In the genomic region with DNA sequence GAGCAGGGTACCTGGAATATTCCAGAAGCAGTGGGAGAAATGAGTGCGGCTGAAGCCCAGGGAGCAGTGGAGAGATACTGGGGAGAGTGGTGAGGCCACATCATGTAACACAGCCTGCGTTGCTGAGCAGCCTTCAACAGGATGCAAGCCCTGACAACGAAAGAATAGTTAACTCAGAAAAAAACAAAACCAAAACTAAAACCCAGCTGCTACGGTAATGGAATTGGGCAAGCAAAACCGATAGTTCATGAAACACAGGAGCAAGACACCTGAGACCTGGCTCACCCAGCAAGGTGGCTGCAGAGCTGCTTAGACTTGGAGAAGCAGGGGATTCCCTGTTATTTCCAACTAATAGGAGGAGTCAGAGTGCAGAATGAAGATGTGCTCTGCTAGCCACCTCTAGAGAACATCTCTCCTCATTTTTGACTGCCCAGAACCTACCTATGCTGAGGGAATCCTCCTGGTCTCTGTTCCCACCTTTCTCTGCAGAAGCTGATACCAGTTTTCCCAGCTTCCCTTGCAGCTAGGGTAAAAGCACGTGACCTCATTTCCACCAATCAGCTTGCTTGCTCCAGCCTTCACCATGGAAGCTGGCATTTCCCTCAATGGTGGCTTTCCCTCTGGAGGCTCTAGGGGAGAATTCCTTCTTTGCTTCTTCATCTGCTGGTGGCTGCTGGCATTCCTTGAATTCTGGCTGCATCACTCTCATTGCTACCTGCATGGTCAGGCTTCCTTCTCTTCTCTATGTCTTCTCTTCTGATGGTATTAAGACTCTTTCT, we compare ENCODE assay signal across 9 cellular contexts. TPM values are rescaled to one million over a fixed set of nuclear protein-coding genes. Genes with fewer than 3 reads are reported as not detected.
DNase-seq lines count a peak whose midpoint lies in the region; ATAC-seq and TF ChIP-seq lines count a peak whose summit lies in the region.
"Had no signal": no experiment of that assay in that cellular context is flagged by ENCODE, and none has a peak within 500 bp of the region (broad histone marks: within the 10 kb centered on the region; RNA-seq: fewer than 3 reads in every experiment).

No MANE protein-coding gene starts in this region.

- BruUV-seq in MCF 10A (replicated peaks; lab: Mats Ljungman, UMichigan): no TSS peak

- POLR2A ChIA-PET in MCF 10A (lab: Yijun Ruan, JAX): no interaction called here

- TF ChIP-seq CTCF in testis (IDR thresholded peaks at IDR 0.05) (no peak), MCF 10A (IDR thresholded peaks at IDR 0.05; ENCODE audit: unreplicated experiment) (no peak)

- 84 to 85% methylated on average over 6 of the region's 6 CpGs for WGBS in testis, 2 donors

- no peaks in the 10 kb centered on the region for H3K27me3 Mint-ChIP-seq in activated T-helper 2 cell treated with anti-CD3 and anti-CD28 coated beads, Interferon-gamma antibody, Interleukin-2, Interleukin-4, amounts not matched to agents 10 μg/mL and 5 μg/mL and 100 μg/mL, durations not matched to agents 14 hours and 24 hours and 36 hours (ENCODE audit: low read depth)
- peaks cover 2% of the 10 kb centered on the region for H3K27me3 Mint-ChIP-seq in stimulated activated naive CD8-positive, alpha-beta T cell treated with anti-CD3 and anti-CD28 coated beads, Interleukin-15, Interleukin-2, amounts not matched to agents 100 ng/mL and 50 ng/mL, for 24 hours
- H3K27me3 Mint-ChIP-seq in MCF 10A (ENCODE audit: insufficient read depth, unreplicated experiment): no peaks in the 10 kb centered on the region

- no peaks in the 10 kb centered on the region for H3K9me3 ChIP-seq in testis

- H3K27ac Mint-ChIP-seq in activated T-helper 2 cell treated with anti-CD3 and anti-CD28 coated beads, Interferon-gamma antibody, Interleukin-2, Interleukin-4, amounts not matched to agents 10 μg/mL and 5 μg/mL and 100 μg/mL, durations not matched to agents 14 hours and 24 hours and 36 hours: peak overlapping the region; percentile 51
- peak overlapping the region; percentile 39 for H3K27ac Mint-ChIP-seq in stimulated activated naive CD8-positive, alpha-beta T cell treated with anti-CD3 and anti-CD28 coated beads, Interleukin-15, Interleukin-2, amounts not matched to agents 100 ng/mL and 50 ng/mL, for 24 hours
- H3K27ac Mint-ChIP-seq in MCF 10A (ENCODE audit: low read depth, unreplicated experiment): no peak overlapping the region

- no peaks in the 10 kb centered on the region for H3K36me3 ChIP-seq in testis (ENCODE audit: low read depth, missing control alignments)
- H3K36me3 ChIP-seq: esophagus muscularis mucosa had no signal

- peaks cover 16% of the 10 kb centered on the region for H3K4me1 Mint-ChIP-seq in activated T-helper 2 cell treated with anti-CD3 and anti-CD28 coated beads, Interferon-gamma antibody, Interleukin-2, Interleukin-4, amounts not matched to agents 10 μg/mL and 5 μg/mL and 100 μg/mL, durations not matched to agents 14 hours and 24 hours and 36 hours (ENCODE audit: low read depth)
- peaks cover 15% of the 10 kb centered on the region for H3K4me1 Mint-ChIP-seq in stimulated activated naive CD8-positive, alpha-beta T cell treated with anti-CD3 and anti-CD28 coated beads, Interleukin-15, Interleukin-2, amounts not matched to agents 100 ng/mL and 50 ng/mL, for 24 hours (ENCODE audit: low read depth)
- no peaks in the 10 kb centered on the region for H3K4me1 Mint-ChIP-seq in MCF 10A (ENCODE audit: insufficient read depth, unreplicated experiment)

- H3K4me3 ChIP-seq in testis: no peak overlapping the region
- H3K4me3 ChIP-seq: esophagus muscularis mucosa had no signal

- DNase-seq in activated CD8-positive, alpha-beta memory T cell treated with anti-CD3 and anti-CD28 coated beads for 24 hours: peak; percentile 56
- DNase-seq in activated CD8-positive, alpha-beta memory T cell treated with anti-CD3 and anti-CD28 coated beads, Interleukin-2, amount 50 U/mL, for 4 hours: no peak
- DNase-seq in activated T-helper 2 cell treated with anti-CD3 and anti-CD28 coated beads, Interferon-gamma antibody, Interleukin-2, Interleukin-4, amounts not matched to agents 10 μg/mL and 5 μg/mL and 100 μg/mL, durations not matched to agents 14 hours and 24 hours and 36 hours (ENCODE audit: low spot score): peak; percentile 42
- DNase-seq in Kasumi-1 (lab: John Stamatoyannopoulos, UW) (no peak), testis (no peak), MCF 10A (ENCODE audit: unreplicated experiment) (no peak)

- no peaks in the 10 kb centered on the region for H3K27me3 ChIP-seq in testis
- H3K27me3 ChIP-seq: esophagus muscularis mucosa had no signal

- CTCF ChIA-PET in MCF 10A (lab: Yijun Ruan, JAX): no interaction called here

- H3K4me1 ChIP-seq in testis: no peaks in the 10 kb centered on the region
- H3K4me1 ChIP-seq: esophagus muscularis mucosa had no signal

- H3K4me3 Mint-ChIP-seq in activated T-helper 2 cell treated with anti-CD3 and anti-CD28 coated beads, Interferon-gamma antibody, Interleukin-2, Interleukin-4, amounts not matched to agents 10 μg/mL and 5 μg/mL and 100 μg/mL, durations not matched to agents 14 hours and 24 hours and 36 hours (ENCODE audit: low read depth): peak overlapping the region; percentile 68
- H3K4me3 Mint-ChIP-seq in stimulated activated naive CD8-positive, alpha-beta T cell treated with anti-CD3 and anti-CD28 coated beads, Interleukin-15, Interleukin-2, amounts not matched to agents 100 ng/mL and 50 ng/mL, for 24 hours: peak overlapping the region; percentile 74
- H3K4me3 Mint-ChIP-seq in MCF 10A (ENCODE audit: unreplicated experiment): no peak overlapping the region

- ATAC-seq in HG03342 (IDR thresholded peaks at IDR 0.05; ENCODE audit: unreplicated experiment): peak; percentile 85

- H3K9me3 Mint-ChIP-seq in activated T-helper 2 cell treated with anti-CD3 and anti-CD28 coated beads, Interferon-gamma antibody, Interleukin-2, Interleukin-4, amounts not matched to agents 10 μg/mL and 5 μg/mL and 100 μg/mL, durations not matched to agents 14 hours and 24 hours and 36 hours: no peaks in the 10 kb centered on the region
- no peaks in the 10 kb centered on the region for H3K9me3 Mint-ChIP-seq in stimulated activated naive CD8-positive, alpha-beta T cell treated with anti-CD3 and anti-CD28 coated beads, Interleukin-15, Interleukin-2, amounts not matched to agents 100 ng/mL and 50 ng/mL, for 24 hours
- peaks cover 28% of the 10 kb centered on the region for H3K9me3 Mint-ChIP-seq in MCF 10A (ENCODE audit: unreplicated experiment)

- no peak overlapping the region for H3K27ac ChIP-seq in testis
- H3K27ac ChIP-seq: esophagus muscularis mucosa had no signal

- TF ChIP-seq POLR2A in testis (IDR thresholded peaks at IDR 0.05): no peak

- H3K36me3 Mint-ChIP-seq in activated T-helper 2 cell treated with anti-CD3 and anti-CD28 coated beads, Interferon-gamma antibody, Interleukin-2, Interleukin-4, amounts not matched to agents 10 μg/mL and 5 μg/mL and 100 μg/mL, durations not matched to agents 14 hours and 24 hours and 36 hours (ENCODE audit: low read depth): no peaks in the 10 kb centered on the region
- no peaks in the 10 kb centered on the region for H3K36me3 Mint-ChIP-seq in stimulated activated naive CD8-positive, alpha-beta T cell treated with anti-CD3 and anti-CD28 coated beads, Interleukin-15, Interleukin-2, amounts not matched to agents 100 ng/mL and 50 ng/mL, for 24 hours (ENCODE audit: low read depth)
- H3K36me3 Mint-ChIP-seq in MCF 10A (ENCODE audit: insufficient read depth, unreplicated experiment): no peaks in the 10 kb centered on the region

- intact Hi-C loops in activated T-helper 2 cell treated with anti-CD3 and anti-CD28 coated beads, Interferon-gamma antibody, Interleukin-2, Interleukin-4, amounts not matched to agents 10 μg/mL and 5 μg/mL and 100 μg/mL, durations not matched to agents 14 hours and 24 hours and 36 hours (cut with micrococcal nuclease): no loop called here
- intact Hi-C loops in testis (cut with DNase I; ENCODE audit: low total_unique reads): no loop called here
- intact Hi-C loops in MCF 10A (cut with micrococcal nuclease): no loop called here

RNA-seq across cellular contexts. Expression of a gene that starts 59.4 kb away (rescaled TPM):
- 15.7 and 18.9 TPM in 2 replicates for total RNA-seq in activated T-helper 2 cell treated with anti-CD3 and anti-CD28 coated beads, Interferon-gamma antibody, Interleukin-2, Interleukin-4, amounts not matched to agents 10 μg/mL and 5 μg/mL and 100 μg/mL, durations not matched to agents 14 hours and 24 hours and 36 hours
- 10 to 100 TPM; 13.6 to 20.7 TPM for total RNA-seq in testis
- 6.5 TPM for polyA plus RNA-seq in testis (ENCODE audit: insufficient read depth, low read depth, low replicate concordance)
- total RNA-seq in MCF 10A (2022): not detected in 2 replicates

Comparison
In these comparisons a context has a peak if more than half of its experiments do, and no peak if none do; other contexts are left out.
1. DNase-seq: peak in activated CD8-positive, alpha-beta memory T cell treated with anti-CD3 and anti-CD28 coated beads for 24 hours (single experiment) and activated T-helper 2 cell treated with anti-CD3 and anti-CD28 coated beads, Interferon-gamma antibody, Interleukin-2, Interleukin-4, amounts not matched to agents 10 μg/mL and 5 μg/mL and 100 μg/mL, durations not matched to agents 14 hours and 24 hours and 36 hours (single experiment); none in activated CD8-positive, alpha-beta memory T cell treated with anti-CD3 and anti-CD28 coated beads, Interleukin-2, amount 50 U/mL, for 4 hours (single experiment), Kasumi-1 (0 of 2), testis (single experiment) and MCF 10A (single experiment).
2. RNA of a gene that starts 59.4 kb away (total RNA-seq): 13.6 to 20.7 TPM in testis and 15.7 to 18.9 TPM in activated T-helper 2 cell treated with anti-CD3 and anti-CD28 coated beads, Interferon-gamma antibody, Interleukin-2, Interleukin-4, amounts not matched to agents 10 μg/mL and 5 μg/mL and 100 μg/mL, durations not matched to agents 14 hours and 24 hours and 36 hours; not detected in MCF 10A; every median in the first group is over 10 times any median in the second.